8 cellular contexts compared by ENCODE assay signal in genomic region chr9:96219615-96220257, GRCh38.
DNase-seq lines count a peak whose midpoint lies in the region; ATAC-seq and TF ChIP-seq lines count a peak whose summit lies in the region.

No MANE protein-coding gene starts in this region.

- peaks cover 0 to 8% of the 10 kb centered on the region in 2 donors for H3K9me3 Mint-ChIP-seq in effector memory CD8-positive, alpha-beta T cell
- peaks cover 0 to 13% (median 8%) of the 10 kb centered on the region in 9 donors for H3K9me3 Mint-ChIP-seq in naive thymus-derived CD8-positive, alpha-beta T cell

- peak overlapping the region in 1 of 2 donors; percentile 59 for H3K4me3 Mint-ChIP-seq in effector memory CD8-positive, alpha-beta T cell
- peak overlapping the region in 9 of 10 donors; percentile 16 to 79 (median 52) for H3K4me3 Mint-ChIP-seq in naive thymus-derived CD8-positive, alpha-beta T cell

- POLR2A ChIA-PET in naive thymus-derived CD8-positive, alpha-beta T cell (lab: Charles Lee) = interaction anchor here (0.5 kb wide), 1 partner anchor 1078 kb away, joined by 3 read pairs; no protein-coding TSS in a partner anchor

- peaks cover 53 to 87% of the 10 kb centered on the region in 2 donors for H3K27me3 Mint-ChIP-seq in effector memory CD8-positive, alpha-beta T cell
- peaks cover 24 to 47% (median 41%) of the 10 kb centered on the region in 5 donors for H3K27me3 Mint-ChIP-seq in naive thymus-derived CD8-positive, alpha-beta T cell

- peak; percentile 51 for ATAC-seq in effector memory CD8-positive, alpha-beta T cell (replicated peaks)
- peak; percentile 46 to 52 for ATAC-seq in naive thymus-derived CD8-positive, alpha-beta T cell
- ATAC-seq in GM18498 (IDR thresholded peaks at IDR 0.05; ENCODE audit: unreplicated experiment) (no peak), GM19397 (IDR thresholded peaks at IDR 0.05; ENCODE audit: unreplicated experiment) (no peak)

- peaks cover 4% of the 10 kb centered on the region for H3K36me3 Mint-ChIP-seq in effector memory CD8-positive, alpha-beta T cell (ENCODE audit: insufficient read depth)
- H3K36me3 Mint-ChIP-seq in naive thymus-derived CD8-positive, alpha-beta T cell = peaks cover 0 to 11% (median 7%) of the 10 kb centered on the region in 3 donors

- DNase-seq in activated CD4-positive, CD25-positive, alpha-beta regulatory T cell treated with anti-CD3 and anti-CD28 coated beads, Interleukin-2, amount 50 U/mL, for 72 hours = peak; percentile 46
- peak; percentile 33 to 43 (median 37) for DNase-seq in effector memory CD8-positive, alpha-beta T cell
- DNase-seq in naive thymus-derived CD8-positive, alpha-beta T cell = peak in 9 of 10 donors; percentile 9 to 71 (median 50)
- DNase-seq in NOMO-1 treated with dmso at 0.1 percent for 144 hours (lab: John Stamatoyannopoulos, UW; ENCODE audit: unreplicated experiment) (no peak), SHP77 treated with DMSO at 0.1 percent for 48 hours (lab: John Stamatoyannopoulos, UW) (no peak)

- peak; percentile 64 for TF ChIP-seq CTCF in GM12875 (IDR thresholded peaks at IDR 0.05; ENCODE audit: borderline replicate concordance, insufficient read depth, low read depth, low read length)

- H3K4me1 Mint-ChIP-seq in effector memory CD8-positive, alpha-beta T cell (ENCODE audit: low read depth in 2 of 2) = peaks cover 8 to 11% of the 10 kb centered on the region in 2 donors
- H3K4me1 Mint-ChIP-seq in naive thymus-derived CD8-positive, alpha-beta T cell = peaks cover 4 to 13% (median 12%) of the 10 kb centered on the region in 4 donors

- no peak overlapping the region for H3K4me3 ChIP-seq in GM12875 (ENCODE audit: low read depth, low read length)

- H3K27ac Mint-ChIP-seq in effector memory CD8-positive, alpha-beta T cell = no peak overlapping the region
- H3K27ac Mint-ChIP-seq in naive thymus-derived CD8-positive, alpha-beta T cell = peak overlapping the region in 1 of 10 donors; percentile 55

Comparison
In these comparisons a context has a peak if more than half of its experiments do, and no peak if none do; other contexts are left out.
1. DNase-seq: peak in activated CD4-positive, CD25-positive, alpha-beta regulatory T cell treated with anti-CD3 and anti-CD28 coated beads, Interleukin-2, amount 50 U/mL, for 72 hours (single experiment), effector memory CD8-positive, alpha-beta T cell (3 of 3) and naive thymus-derived CD8-positive, alpha-beta T cell (9 of 10); none in NOMO-1 treated with dmso at 0.1 percent for 144 hours (single experiment) and SHP77 treated with DMSO at 0.1 percent for 48 hours (single experiment).
2. ATAC-seq: peak in effector memory CD8-positive, alpha-beta T cell (single experiment) and naive thymus-derived CD8-positive, alpha-beta T cell (2 of 2); none in GM18498 (single experiment) and GM19397 (single experiment).